ENCODE assay signal across 14 cellular contexts in the genomic region with DNA sequence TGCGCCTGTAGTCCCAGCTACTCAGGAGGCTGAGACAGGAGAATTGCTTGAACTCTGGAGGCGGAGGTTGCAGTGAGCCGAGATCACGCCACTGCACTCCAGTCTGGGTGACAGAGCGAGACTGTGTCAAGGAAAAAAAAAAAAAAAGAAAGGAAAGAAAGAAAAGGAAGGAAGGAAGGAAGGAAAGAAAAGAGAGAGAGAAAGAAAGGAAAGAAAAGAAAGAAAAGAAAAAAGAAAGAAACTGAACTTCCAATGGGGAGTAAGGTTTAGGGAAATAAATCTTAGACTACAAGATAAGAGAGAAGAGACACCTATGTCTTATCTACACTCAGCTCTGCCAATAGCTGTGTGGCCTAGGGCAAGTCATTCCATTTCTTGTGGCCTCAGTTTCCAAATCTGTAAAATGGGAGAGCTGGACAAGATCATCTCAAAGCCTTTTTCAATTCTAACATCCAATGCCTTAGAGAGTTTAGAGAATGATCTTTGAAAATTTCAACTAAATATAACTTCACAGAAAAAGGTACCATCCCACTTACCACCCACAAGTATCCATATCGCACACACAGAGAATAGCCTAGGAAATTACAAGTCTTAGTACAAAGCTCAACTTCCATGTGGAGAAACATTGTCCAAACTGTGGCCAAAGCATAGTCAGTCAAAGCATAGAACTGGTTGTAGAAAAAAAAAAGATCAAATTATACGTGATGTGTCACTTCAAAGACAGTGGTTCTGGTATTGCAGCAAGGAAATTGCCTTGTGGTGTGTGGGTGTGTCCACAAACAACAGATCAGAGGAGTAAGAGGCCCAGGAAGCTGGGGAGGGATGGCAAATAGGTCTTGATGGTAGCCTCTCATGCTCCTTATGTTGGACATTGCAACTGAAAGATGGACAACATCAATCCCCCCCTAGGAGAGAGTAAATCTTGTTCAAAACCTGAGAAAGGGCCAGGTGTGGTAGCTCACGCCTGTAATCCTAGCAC. TPM values are rescaled to one million over a fixed set of nuclear protein-coding genes. Genes with fewer than 3 reads are reported as not detected.
DNase-seq lines count a peak whose midpoint lies in the region; ATAC-seq, FAIRE-seq and TF ChIP-seq lines count a peak whose summit lies in the region.
"Had no signal": no experiment of that assay in that cellular context is flagged by ENCODE, and none has a peak within 500 bp of the region (broad histone marks: within the 10 kb centered on the region; RNA-seq: fewer than 3 reads in every experiment).

No MANE protein-coding gene starts in this region.

- intact Hi-C loops in K562 (cut with micrococcal nuclease) (loop anchor here (5.0 kb wide), 1 partner anchor 35 kb away; no protein-coding TSS in a partner anchor), Right ventricle myocardium inferior (cut with DNase I) (no loop called here), heart left ventricle (cut with DNase I) (no loop called here)

- no peak overlapping the region for H3K9ac ChIP-seq in K562 (ENCODE audit: insufficient read depth in 1 of 2, low read depth in 2 of 2, low read length in 2 of 2)

- no peak for TF ChIP-seq RAD21 in K562 (CRISPR knock-in tag; conservative IDR thresholded peaks at IDR 0.05 in 1 of 2, IDR thresholded peaks at IDR 0.05 in 1 of 2)

- POLR2A ChIA-PET in K562 (lab: Yijun Ruan, JAX): no interaction called here

- CTCF ChIA-PET in K562 (lab: Yijun Ruan, JAX; ENCODE audit: low intra/inter-chr PET ratio): interaction anchor here (0.7 kb wide), 2 partner anchors 31 to 850 kb away, joined by 4 to 8 read pairs; no protein-coding TSS in a partner anchor

- H3K27me3 ChIP-seq in K562 (ENCODE audit: control insufficient read depth in 2 of 2, insufficient read depth in 2 of 2, low read length in 2 of 2): peaks cover 0 to 4% of the 10 kb centered on the region in 2 experiments; a peak in 1 of 5 replicates
- H3K27me3 ChIP-seq in heart left ventricle: no peaks in the 10 kb centered on the region
- H3K27me3 ChIP-seq: esophagus squamous epithelium, stomach had no signal

- TF ChIP-seq CTCF in K562 (IDR thresholded peaks at IDR 0.05 in 2 of 3, conservative IDR thresholded peaks at IDR 0.05 in 1 of 3; ENCODE audit: insufficient read depth in 2 of 3, low read depth in 1 of 3, low read length in 3 of 3) (no peak), heart left ventricle (IDR thresholded peaks at IDR 0.05) (no peak)

- TF ChIP-seq POLR2A in K562 (conservative IDR thresholded peaks at IDR 0.05) (no peak), heart left ventricle (IDR thresholded peaks at IDR 0.05) (no peak)

- 23% methylated on average over 2 of the region's 8 CpGs for WGBS in K562 (ENCODE audit: insufficient coverage, low coverage, missing lambda C conversion rate)
- WGBS in heart left ventricle, 4 donors: 82 to 93% (median 87%) methylated on average over 8 of the region's 8 CpGs

- H3K36me3 ChIP-seq in K562 (ENCODE audit: control insufficient read depth, insufficient read depth, low read length): no peaks in the 10 kb centered on the region
- H3K36me3 ChIP-seq in heart left ventricle: no peaks in the 10 kb centered on the region
- H3K36me3 ChIP-seq: esophagus squamous epithelium, stomach had no signal

- H3K27ac ChIP-seq in K562 (ENCODE audit: extremely low read depth, low read depth, low read length) (no peak overlapping the region), heart left ventricle (no peak overlapping the region)
- H3K27ac ChIP-seq: esophagus squamous epithelium, stomach had no signal

- H3K4me3 ChIP-seq in K562 (no peak overlapping the region), heart left ventricle (no peak overlapping the region)
- H3K4me3 ChIP-seq: esophagus squamous epithelium, stomach had no signal

- ATAC-seq in K562 (no peak), Right ventricle myocardium inferior (no peak), heart left ventricle (no peak)

- in situ Hi-C loops in K562 (cut with MboI): no loop called here

- no peaks in the 10 kb centered on the region; a peak in 2 of 5 replicates for H3K4me1 ChIP-seq in K562 (replicated peaks in 1 of 2; ENCODE audit: control insufficient read depth in 2 of 2, insufficient read depth in 2 of 2, low read length in 2 of 2)
- H3K4me1 ChIP-seq in heart left ventricle: peaks cover 0 to 8% (median 0%) of the 10 kb centered on the region in 12 donors
- H3K4me1 ChIP-seq: stomach had no signal

- no peaks in the 10 kb centered on the region for H3K9me3 ChIP-seq in K562 (replicated peaks; ENCODE audit: control insufficient read depth, insufficient read depth, low read depth, low read length)
- no peaks in the 10 kb centered on the region for H3K9me3 ChIP-seq in heart left ventricle
- H3K9me3 ChIP-seq: esophagus squamous epithelium, stomach had no signal

- DNase-seq in activated CD4-positive, alpha-beta T cell treated with anti-CD3 and anti-CD28 coated beads for 48 hours: peak; percentile 38
- DNase-seq in activated CD4-positive, alpha-beta T cell treated with anti-CD3 and anti-CD28 coated beads for 4 hours: no peak
- DNase-seq in NOMO-1 treated with DMSO at 0.1 percent for 48 hours (lab: John Stamatoyannopoulos, UW; ENCODE audit: unreplicated experiment) (peak; percentile 88), K562 (ENCODE audit: extremely low read depth in 1 of 4, low spot score in 3 of 4) (no peak), renal cortical epithelial cell (ENCODE audit: low read depth) (peak; percentile 59), Right ventricle myocardium inferior (ENCODE audit: missing footprints) (no peak), heart left ventricle (no peak)
- DNase-seq in effector CD8-positive, alpha-beta T cell (lab: John Stamatoyannopoulos, UW): no peak
- DNase-seq: anterior cingulate cortex, esophagus squamous epithelium, kidney, NCI-H2227 treated with DMSO at 0.1 percent for 48 hours, stomach had no signal

- no peak overlapping the region for H2AFZ ChIP-seq in K562 (ENCODE audit: low read depth, low read length)

- no peaks in the 10 kb centered on the region for H3K79me2 ChIP-seq in K562 (ENCODE audit: control insufficient read depth, insufficient read depth, low read length)

- no peaks in the 10 kb centered on the region for H4K20me1 ChIP-seq in K562 (replicated peaks; ENCODE audit: control insufficient read depth, insufficient read depth, low read length)

- no peaks in the 10 kb centered on the region for H3K9me1 ChIP-seq in K562 (ENCODE audit: control insufficient read depth, insufficient read depth, low read length)

- FAIRE-seq in K562 (lab: Jason Lieb, UNC): no peak
- FAIRE-seq: kidney had no signal

- no peak overlapping the region for H3K4me2 ChIP-seq in K562 (ENCODE audit: insufficient read depth, low read length)

- BruUV-seq in K562 (replicated peaks; lab: Mats Ljungman, UMichigan): no TSS peak

- TF ChIP-seq EP300 in K562 (IDR thresholded peaks at IDR 0.05; ENCODE audit: low read length): no peak

TF ChIP-seq in K562, 482 proteins besides CTCF, POLR2A, EP300 and RAD21:
- TF ChIP-seq EHMT2 (IDR thresholded peaks at IDR 0.05) (no peak), ILK (tag; IDR thresholded peaks at IDR 0.05; ENCODE audit: borderline replicate concordance, low read depth) (no peak), CBX5 (IDR thresholded peaks at IDR 0.05; ENCODE audit: borderline replicate concordance, low read depth) (no peak), KLF13 (tag; IDR thresholded peaks at IDR 0.05; ENCODE audit: borderline replicate concordance, low read depth) (no peak), RBM25 (IDR thresholded peaks at IDR 0.05; ENCODE audit: low read depth, low read length, severe bottlenecking) (peak; percentile 73), MBD2 (IDR thresholded peaks at IDR 0.05; ENCODE audit: borderline replicate concordance, low read depth) (no peak), ARNT (IDR thresholded peaks at IDR 0.05) (no peak), ZNF239 (CRISPR knock-in tag; IDR thresholded peaks at IDR 0.05) (no peak)
- TF ChIP-seq, protein P1, sequence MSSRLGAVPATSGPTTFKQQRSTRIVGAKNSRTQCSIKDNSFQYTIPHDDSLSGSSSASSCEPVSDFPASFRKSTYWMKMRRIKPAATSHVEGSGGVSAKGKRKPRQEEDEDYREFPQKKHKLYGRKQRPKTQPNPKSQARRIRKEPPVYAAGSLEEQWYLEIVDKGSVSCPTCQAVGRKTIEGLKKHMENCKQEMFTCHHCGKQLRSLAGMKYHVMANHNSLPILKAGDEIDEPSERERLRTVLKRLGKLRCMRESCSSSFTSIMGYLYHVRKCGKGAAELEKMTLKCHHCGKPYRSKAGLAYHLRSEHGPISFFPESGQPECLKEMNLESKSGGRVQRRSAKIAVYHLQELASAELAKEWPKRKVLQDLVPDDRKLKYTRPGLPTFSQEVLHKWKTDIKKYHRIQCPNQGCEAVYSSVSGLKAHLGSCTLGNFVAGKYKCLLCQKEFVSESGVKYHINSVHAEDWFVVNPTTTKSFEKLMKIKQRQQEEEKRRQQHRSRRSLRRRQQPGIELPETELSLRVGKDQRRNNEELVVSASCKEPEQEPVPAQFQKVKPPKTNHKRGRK (tag; IDR thresholded peaks at IDR 0.05): peak; percentile 92

RNA-seq across cellular contexts. Expression of a gene that starts 42.4 kb away (rescaled TPM):
- not detected in 2 replicates for total RNA-seq in K562 (2011; cell fraction: chromatin; rRNA removed; ENCODE audit: low replicate concordance)
- total RNA-seq in K562 (2011; cell fraction: nucleolus; rRNA removed): not detected in 2 replicates
- not detected in 2 replicates for total RNA-seq in K562 (2011; cell fraction: nucleoplasm; rRNA removed)
- total RNA-seq in K562 (2014; rRNA removed): not detected in 2 replicates
- total RNA-seq in K562 (2014; rRNA removed; fragmentation: Illumina TruSeq; extraction: Trizol): not detected in 2 replicates
- not detected in 2 replicates for total RNA-seq in K562 (2015; rRNA removed; fragmentation: Illumina TruSeq; extraction: Trizol)
- not detected in 2 replicates for total RNA-seq in K562 (2021)
- not detected in 2 replicates for polyA plus RNA-seq in K562 (2011; rRNA removed)
- polyA plus RNA-seq in K562 (2011; cell fraction: cytosol; rRNA removed): 0.01 TPM in 1 of 2 replicates, not detected in the other
- polyA plus RNA-seq in K562 (2011; cell fraction: nucleus; rRNA removed): not detected in 2 replicates
- polyA plus RNA-seq in K562 (2012): not detected in 2 replicates
- not detected in 2 replicates for polyA plus RNA-seq in K562 (2014; fragmentation: Illumina TruSeq; extraction: Trizol)
- polyA plus RNA-seq in K562 (2014; fragmentation: Nextera tagmentation; extraction: Ambion mirVana): not detected
- polyA plus RNA-seq in K562 (2014; rRNA removed): not detected in 2 replicates
- polyA minus RNA-seq in K562 (2011; rRNA and poly(A)+ RNA removed): not detected in 2 replicates
- not detected in 2 replicates for polyA minus RNA-seq in K562 (2011; cell fraction: cytosol; rRNA and poly(A)+ RNA removed)
- polyA minus RNA-seq in K562 (2011; cell fraction: nucleus; rRNA and poly(A)+ RNA removed): not detected in 2 replicates
- 0.60 TPM in 1 of 2 replicates, not detected in the other for total RNA-seq in renal cortical epithelial cell
- total RNA-seq in Right ventricle myocardium inferior: not detected
- total RNA-seq in heart left ventricle: under 1 TPM in 4 of 9 donors, not detected in 5; 0.08 to 0.41 (median 0.16) TPM
- polyA plus RNA-seq in heart left ventricle: under 1 TPM in 1 of 2 donors, not detected in 1; 0.03 TPM
- total RNA-seq: A673, esophagus squamous epithelium had no signal
- polyA plus RNA-seq: stomach had no signal

Comparison
In these comparisons a context has a peak if more than half of its experiments do, and no peak if none do; other contexts are left out.
1. DNase-seq: peak in activated CD4-positive, alpha-beta T cell treated with anti-CD3 and anti-CD28 coated beads for 48 hours (single experiment), NOMO-1 treated with DMSO at 0.1 percent for 48 hours (single experiment) and renal cortical epithelial cell (single experiment); none in activated CD4-positive, alpha-beta T cell treated with anti-CD3 and anti-CD28 coated beads for 4 hours (0 of 2), K562 (0 of 4), Right ventricle myocardium inferior (single experiment), heart left ventricle (0 of 5) and effector CD8-positive, alpha-beta T cell (single experiment).